Comparison of ENCODE assay signal across 14 cellular contexts in genomic region chr5:179606071-179606909, GRCh38. TPM values are rescaled to one million over a fixed set of nuclear protein-coding genes. Genes with fewer than 3 reads are reported as not detected.
DNase-seq lines count a peak whose midpoint lies in the region; ATAC-seq, FAIRE-seq and TF ChIP-seq lines count a peak whose summit lies in the region.
"Had no signal": no experiment of that assay in that cellular context is flagged by ENCODE, and none has a peak within 500 bp of the region (broad histone marks: within the 10 kb centered on the region; RNA-seq: fewer than 3 reads in every experiment).

No MANE protein-coding gene starts in this region.

- peaks cover 15 to 46% (median 32%) of the 10 kb centered on the region in 7 donors for H3K4me1 Mint-ChIP-seq in naive thymus-derived CD4-positive, alpha-beta T cell
- H3K4me1 Mint-ChIP-seq: B cell, WTC11 had no signal

- H3K4me1 ChIP-seq in HepG2 (ENCODE audit: insufficient read depth, low read length), result peaks cover 2% of the 10 kb centered on the region
- peaks cover 0 to 11% (median 0%) of the 10 kb centered on the region in 4 donors for H3K4me1 ChIP-seq in right lobe of liver
- peaks cover 8 to 16% of the 10 kb centered on the region in 2 donors for H3K4me1 ChIP-seq in naive thymus-derived CD4-positive, alpha-beta T cell (ENCODE audit: control insufficient read depth in 2 of 2, insufficient read depth in 2 of 2, low read length in 2 of 2)
- H3K4me1 ChIP-seq in upper lobe of right lung, result no peaks in the 10 kb centered on the region

- H3K36me3 ChIP-seq in HepG2 (replicated peaks in 1 of 2; ENCODE audit: control insufficient read depth in 1 of 2, insufficient read depth in 2 of 2, low read length in 2 of 2) (peaks cover 12 to 68% of the 10 kb centered on the region in 2 experiments), right lobe of liver (peaks cover 4 to 44% (median 24%) of the 10 kb centered on the region in 4 donors), upper lobe of right lung (peaks cover 84% of the 10 kb centered on the region)
- peaks cover 0 to 79% (median 17%) of the 10 kb centered on the region in 3 experiments for H3K36me3 ChIP-seq in naive thymus-derived CD4-positive, alpha-beta T cell (ENCODE audit: control insufficient read depth in 2 of 3, insufficient read depth in 3 of 3, low read length in 3 of 3)

- H3K4me3 ChIP-seq in HepG2 (replicated peaks in 1 of 3; ENCODE audit: insufficient read depth in 1 of 3, low read depth in 2 of 3, low read length in 3 of 3), result no peak overlapping the region
- H3K4me3 ChIP-seq in right lobe of liver, result no peak overlapping the region
- H3K4me3 ChIP-seq in naive thymus-derived CD4-positive, alpha-beta T cell (ENCODE audit: low read length), result no peak overlapping the region
- H3K4me3 ChIP-seq in upper lobe of right lung, result no peak overlapping the region

- no peaks in the 10 kb centered on the region for H3K27me3 Mint-ChIP-seq in naive thymus-derived CD4-positive, alpha-beta T cell
- H3K27me3 Mint-ChIP-seq: B cell had no signal

- no peak for TF ChIP-seq RAD21 in HepG2 (CRISPR knock-in tag; IDR thresholded peaks at IDR 0.05)

- no peak overlapping the region for H3K9ac ChIP-seq in HepG2 (ENCODE audit: insufficient read depth, low read depth, low read length)

- H3K27me3 ChIP-seq in HepG2 (ENCODE audit: control insufficient read depth in 1 of 2, insufficient read depth in 2 of 2, low read length in 2 of 2), result no peaks in the 10 kb centered on the region
- no peaks in the 10 kb centered on the region for H3K27me3 ChIP-seq in right lobe of liver
- no peaks in the 10 kb centered on the region for H3K27me3 ChIP-seq in naive thymus-derived CD4-positive, alpha-beta T cell (ENCODE audit: control insufficient read depth in 2 of 2, insufficient read depth in 2 of 2, low read length in 2 of 2)
- H3K27me3 ChIP-seq in upper lobe of right lung, result no peaks in the 10 kb centered on the region

- CTCF ChIA-PET in HepG2 (lab: Yijun Ruan, JAX; ENCODE audit: low intra/inter-chr PET ratio, low total read pairs), result no interaction called here
- CTCF ChIA-PET in naive thymus-derived CD4-positive, alpha-beta T cell (lab: Charles Lee), result interaction anchor here (0.6 kb wide), 1 partner anchor 307 kb away, joined by 5 read pairs; no protein-coding TSS in a partner anchor

- WGBS in HepG2 (ENCODE audit: low lambda C conversion rate), result 97% methylated on average over 15 of the region's 21 CpGs
- 67% methylated on average over 4 of the region's 21 CpGs for whole genome bisulfite sequencing in right lobe of liver (ENCODE audit: insufficient coverage, low coverage, low lambda C conversion rate, missing lambda C conversion rate)

- H3K36me3 Mint-ChIP-seq in naive thymus-derived CD4-positive, alpha-beta T cell, result peaks cover 5 to 31% (median 15%) of the 10 kb centered on the region in 5 donors

- no peak for FAIRE-seq in HepG2 (lab: Jason Lieb, UNC)
- FAIRE-seq: HTR-8/SVneo had no signal

- H3K9me3 Mint-ChIP-seq in naive thymus-derived CD4-positive, alpha-beta T cell, result no peaks in the 10 kb centered on the region
- H3K9me3 Mint-ChIP-seq: WTC11 had no signal

- TF ChIP-seq POLR2A in HepG2 (IDR thresholded peaks at IDR 0.05; ENCODE audit: insufficient read depth in 1 of 2, low read depth in 2 of 2, low read length in 2 of 2), result no peak; a peak in 1 of 4 replicates
- TF ChIP-seq POLR2A in right lobe of liver (IDR thresholded peaks at IDR 0.05), result no peak

- no TSS peak for BruUV-seq in HepG2 (replicated peaks; lab: Mats Ljungman, UMichigan)

- H4K20me1 ChIP-seq in HepG2 (ENCODE audit: insufficient read depth, low read length), result peaks cover 8% of the 10 kb centered on the region

- no peak overlapping the region for H3K4me2 ChIP-seq in HepG2 (ENCODE audit: low read depth, low read length)

- POLR2A ChIA-PET in HepG2 (lab: Yijun Ruan, JAX), result interaction anchor here (0.8 to 4.6 kb wide), 5 partner anchors 8 to 56 kb away, joined by 3 to 29 read pairs (median 9); partner anchors contain the start of genes HNRNPH1 and RUFY1
- POLR2A ChIA-PET in naive thymus-derived CD4-positive, alpha-beta T cell (lab: Charles Lee), result interaction anchor here (7.4 kb wide), 1 partner anchor 14 kb away, joined by 135 read pairs; the partner anchor contains the start of gene HNRNPH1

- H3K27ac Mint-ChIP-seq in naive thymus-derived CD4-positive, alpha-beta T cell, result peak overlapping the region in 8 of 9 donors; percentile 16 to 72 (median 63)
- H3K27ac Mint-ChIP-seq: B cell had no signal

- in situ Hi-C loops in HepG2 (cut with HindIII; ENCODE audit: extremely low pct_ligation_motif_present, low pct_unique_long_range_greater_than_20kb), result no loop called here

- TF ChIP-seq EP300 in HepG2 (IDR thresholded peaks at IDR 0.05; ENCODE audit: low read depth in 2 of 2, low read length in 2 of 2), result no peak
- TF ChIP-seq EP300 in HepG2 (CRISPR knock-in tag; IDR thresholded peaks at IDR 0.05; ENCODE audit: borderline replicate concordance), result no peak

- H2AFZ ChIP-seq in HepG2 (ENCODE audit: low read length), result no peak overlapping the region

- H3K9me3 ChIP-seq in HepG2 (ENCODE audit: low read length), result no peaks in the 10 kb centered on the region
- H3K9me3 ChIP-seq in right lobe of liver, result no peaks in the 10 kb centered on the region
- no peaks in the 10 kb centered on the region for H3K9me3 ChIP-seq in naive thymus-derived CD4-positive, alpha-beta T cell (ENCODE audit: control insufficient read depth in 2 of 3, low read length in 3 of 3)
- no peaks in the 10 kb centered on the region for H3K9me3 ChIP-seq in upper lobe of right lung

- ATAC-seq in HepG2 (peak; percentile 4), right lobe of liver (no peak), upper lobe of right lung (no peak), HG02610 (IDR thresholded peaks at IDR 0.05; ENCODE audit: unreplicated experiment) (no peak)
- no peak for ATAC-seq in naive thymus-derived CD4-positive, alpha-beta T cell

- intact Hi-C loops in HepG2 (cut with micrococcal nuclease; ENCODE audit: unreplicated experiment), result no loop called here
- intact Hi-C loops in right lobe of liver (cut with DNase I), result no loop called here
- intact Hi-C loops in naive thymus-derived CD4-positive, alpha-beta T cell (cut with micrococcal nuclease), result no loop called here
- intact Hi-C loops in upper lobe of right lung (cut with DNase I), result no loop called here

- no peak overlapping the region for H3K4me3 Mint-ChIP-seq in naive thymus-derived CD4-positive, alpha-beta T cell
- H3K4me3 Mint-ChIP-seq: B cell, WTC11 had no signal

- DNase-seq in HepG2 (ENCODE audit: low spot score), result no peak
- no peak for DNase-seq in right lobe of liver
- DNase-seq in naive thymus-derived CD4-positive, alpha-beta T cell, result no peak
- peak; percentile 60 for DNase-seq in upper lobe of right lung
- no peak for DNase-seq in SHP77 treated with DMSO at 0.1 percent for 48 hours (lab: John Stamatoyannopoulos, UW)
- no peak for DNase-seq in HuH-7 (ENCODE audit: low spot score)
- DNase-seq: NCI-H1417 treated with DMSO at 0.1 percent for 48 hours, retina, Right ventricle myocardium superior had no signal

- H3K79me2 ChIP-seq in HepG2 (ENCODE audit: insufficient read depth, low read length), result no peaks in the 10 kb centered on the region

- no peak for TF ChIP-seq CTCF in HepG2 (CRISPR knock-in tag; IDR thresholded peaks at IDR 0.05)
- no peak for TF ChIP-seq CTCF in right lobe of liver (IDR thresholded peaks at IDR 0.05)
- no peak for TF ChIP-seq CTCF in upper lobe of right lung (IDR thresholded peaks at IDR 0.05)

- H3K27ac ChIP-seq in HepG2 (ENCODE audit: extremely low read length, insufficient read depth, low read length), result no peak overlapping the region
- no peak overlapping the region for H3K27ac ChIP-seq in right lobe of liver
- H3K27ac ChIP-seq in cingulate gyrus (ENCODE audit: low read depth, low read length), result peak overlapping the region; percentile 41
- no peak overlapping the region for H3K27ac ChIP-seq in naive thymus-derived CD4-positive, alpha-beta T cell (ENCODE audit: low read depth, low read length)
- no peak overlapping the region for H3K27ac ChIP-seq in upper lobe of right lung

RNA-seq across cellular contexts. Expression of gene HNRNPH1, which starts 17.2 kb away (rescaled TPM):
- total RNA-seq in HepG2 (2016; rRNA removed; fragmentation: Illumina TruSeq; extraction: Trizol) (807 and 1,064 TPM in 2 replicates), right lobe of liver (100 to 1,000 TPM; 140 to 305 (median 219) TPM), upper lobe of right lung (470 TPM)
- 62.0 and 74.9 TPM in 2 replicates for total RNA-seq in HepG2 (2016; cell fraction: cytosol; rRNA removed; fragmentation: Illumina TruSeq; extraction: Trizol; ENCODE audit: low read depth)
- 774 and 1,069 TPM in 2 replicates for total RNA-seq in HepG2 (2016; cell fraction: insoluble cytoplasmic fraction; rRNA removed; fragmentation: Illumina TruSeq; extraction: Trizol)
- 140 and 164 TPM in 2 replicates for total RNA-seq in HepG2 (2016; cell fraction: membrane; rRNA removed; fragmentation: Illumina TruSeq; extraction: Trizol)
- total RNA-seq in HepG2 (2016; cell fraction: nucleus; rRNA removed; fragmentation: Illumina TruSeq; extraction: Trizol), result 1,562 and 1,725 TPM in 2 replicates
- polyA plus RNA-seq in HepG2 (2011; rRNA removed), result 329 and 382 TPM in 2 replicates
- 90.5 and 96.7 TPM in 2 replicates for polyA plus RNA-seq in HepG2 (2011; cell fraction: cytosol; rRNA removed)
- 1,180 and 1,349 TPM in 2 replicates for polyA plus RNA-seq in HepG2 (2011; cell fraction: nucleus; rRNA removed)
- 483 and 590 TPM in 2 replicates for polyA plus RNA-seq in HepG2 (2012)
- polyA plus RNA-seq in HepG2 (2016; cell fraction: cytosol; fragmentation: Illumina TruSeq; extraction: Trizol; ENCODE audit: low read depth), result 35.6 TPM in 2 replicates
- 527 and 548 TPM in 2 replicates for polyA plus RNA-seq in HepG2 (2016; cell fraction: insoluble cytoplasmic fraction; fragmentation: Illumina TruSeq; extraction: Trizol; ENCODE audit: low read depth)
- 79.3 and 80.3 TPM in 2 replicates for polyA plus RNA-seq in HepG2 (2016; cell fraction: membrane; fragmentation: Illumina TruSeq; extraction: Trizol; ENCODE audit: low read depth)
- polyA plus RNA-seq in HepG2 (2016; cell fraction: nucleus; fragmentation: Illumina TruSeq; extraction: Trizol; ENCODE audit: insufficient read depth, low read depth), result 2,398 and 2,412 TPM in 2 replicates
- polyA minus RNA-seq in HepG2 (2011; rRNA and poly(A)+ RNA removed; ENCODE audit: low replicate concordance), result 416 and 431 TPM in 2 replicates
- polyA minus RNA-seq in HepG2 (2011; cell fraction: cytosol; rRNA and poly(A)+ RNA removed), result 259 and 342 TPM in 2 replicates
- 3,243 and 3,756 TPM in 2 replicates for polyA minus RNA-seq in HepG2 (2011; cell fraction: nucleus; rRNA and poly(A)+ RNA removed)
- total RNA-seq in naive thymus-derived CD4-positive, alpha-beta T cell, result 1,000 to 10,000 TPM; 1,010 to 2,239 (median 1,692) TPM
- 100 to 1,000 TPM; 120 to 141 TPM for polyA plus RNA-seq in naive thymus-derived CD4-positive, alpha-beta T cell

RNA-seq across cellular contexts. Expression of gene RUFY1, which starts 55.9 kb away (rescaled TPM):
- total RNA-seq in HepG2 (2016; rRNA removed; fragmentation: Illumina TruSeq; extraction: Trizol), result 28.6 and 31.9 TPM in 2 replicates
- 12.6 and 13.4 TPM in 2 replicates for total RNA-seq in HepG2 (2016; cell fraction: cytosol; rRNA removed; fragmentation: Illumina TruSeq; extraction: Trizol; ENCODE audit: low read depth)
- total RNA-seq in HepG2 (2016; cell fraction: insoluble cytoplasmic fraction; rRNA removed; fragmentation: Illumina TruSeq; extraction: Trizol), result 28.3 and 34.5 TPM in 2 replicates
- total RNA-seq in HepG2 (2016; cell fraction: membrane; rRNA removed; fragmentation: Illumina TruSeq; extraction: Trizol), result 10.7 and 10.9 TPM in 2 replicates
- total RNA-seq in HepG2 (2016; cell fraction: nucleus; rRNA removed; fragmentation: Illumina TruSeq; extraction: Trizol), result 22.7 and 23.6 TPM in 2 replicates
- 19.9 and 20.8 TPM in 2 replicates for polyA plus RNA-seq in HepG2 (2011; rRNA removed)
- 12.9 and 13.5 TPM in 2 replicates for polyA plus RNA-seq in HepG2 (2011; cell fraction: cytosol; rRNA removed)
- 35.0 and 35.3 TPM in 2 replicates for polyA plus RNA-seq in HepG2 (2011; cell fraction: nucleus; rRNA removed)
- 20.2 and 23.0 TPM in 2 replicates for polyA plus RNA-seq in HepG2 (2012)
- 3.2 and 4.7 TPM in 2 replicates for polyA plus RNA-seq in HepG2 (2016; cell fraction: cytosol; fragmentation: Illumina TruSeq; extraction: Trizol; ENCODE audit: low read depth)
- 29.3 and 30.1 TPM in 2 replicates for polyA plus RNA-seq in HepG2 (2016; cell fraction: insoluble cytoplasmic fraction; fragmentation: Illumina TruSeq; extraction: Trizol; ENCODE audit: low read depth)
- 5.8 and 6.8 TPM in 2 replicates for polyA plus RNA-seq in HepG2 (2016; cell fraction: membrane; fragmentation: Illumina TruSeq; extraction: Trizol; ENCODE audit: low read depth)
- polyA plus RNA-seq in HepG2 (2016; cell fraction: nucleus; fragmentation: Illumina TruSeq; extraction: Trizol; ENCODE audit: insufficient read depth, low read depth), result 41.0 and 41.7 TPM in 2 replicates
- 25.8 and 35.3 TPM in 2 replicates for polyA minus RNA-seq in HepG2 (2011; rRNA and poly(A)+ RNA removed; ENCODE audit: low replicate concordance)
- 10.6 and 11.2 TPM in 2 replicates for polyA minus RNA-seq in HepG2 (2011; cell fraction: cytosol; rRNA and poly(A)+ RNA removed)
- 20.7 and 28.1 TPM in 2 replicates for polyA minus RNA-seq in HepG2 (2011; cell fraction: nucleus; rRNA and poly(A)+ RNA removed)
- 10 to 100 TPM; 17.6 to 24.2 (median 19.5) TPM for total RNA-seq in right lobe of liver
- total RNA-seq in naive thymus-derived CD4-positive, alpha-beta T cell, result 10 to 100 TPM; 31.8 to 63.0 (median 52.3) TPM
- polyA plus RNA-seq in naive thymus-derived CD4-positive, alpha-beta T cell, result 10 to 100 TPM; 21.0 to 34.6 TPM
- total RNA-seq in upper lobe of right lung, result 56.7 TPM
